16 cellular contexts compared by ENCODE assay signal in genomic region chr6:90343581-90343980, GRCh38. TPM values are rescaled to one million over a fixed set of nuclear protein-coding genes. Genes with fewer than 3 reads are reported as not detected.
DNase-seq lines count a peak whose midpoint lies in the region; ATAC-seq and TF ChIP-seq lines count a peak whose summit lies in the region.
"Had no signal": no experiment of that assay in that cellular context is flagged by ENCODE, and none has a peak within 500 bp of the region (broad histone marks: within the 10 kb centered on the region; RNA-seq: fewer than 3 reads in every experiment).

No MANE protein-coding gene starts in this region.

- H3K9me3 ChIP-seq in right cardiac atrium (ENCODE audit: control insufficient read depth, low read length) = no peaks in the 10 kb centered on the region
- H3K9me3 ChIP-seq: left lung had no signal

- CTCF ChIA-PET in BJ (lab: Yijun Ruan, JAX) = no interaction called here
- CTCF ChIA-PET in activated CD4-positive, alpha-beta memory T cell treated with anti-CD3 and anti-CD28 coated beads for 36 hours (lab: Charles Lee) = interaction anchor here (1.0 to 1.2 kb wide), 3 partner anchors 8 to 135 kb away, joined by 3 to 4 read pairs (median 3); no protein-coding TSS in a partner anchor

- POLR2A ChIA-PET in BJ (lab: Charles Lee) = no interaction called here
- POLR2A ChIA-PET in activated CD4-positive, alpha-beta memory T cell treated with anti-CD3 and anti-CD28 coated beads for 36 hours (lab: Charles Lee) = interaction anchor here (1.9 kb wide), 1 partner anchor 16 kb away, joined by 5 read pairs; no protein-coding TSS in a partner anchor

- in situ Hi-C loops in astrocyte of the cerebellum (cut with HindIII; ENCODE audit: low sequenced_read_pairs) = no loop called here

- 44% methylated on average over 5 of the region's 5 CpGs for WGBS in right cardiac atrium

- DNase-seq in BJ (ENCODE audit: low read depth) = no peak
- peak; percentile 4 for DNase-seq in HT-29 (ENCODE audit: low spot score)
- no peak for DNase-seq in astrocyte of the cerebellum (ENCODE audit: low read depth)
- DNase-seq in right cardiac atrium = peak in 2 of 3 donors; percentile 28 to 63
- DNase-seq in activated CD4-positive, alpha-beta memory T cell treated with anti-CD3 and anti-CD28 coated beads for 36 hours = no peak
- DNase-seq in activated T-cell treated with anti-CD3 and anti-CD28 coated beads, Interleukin-2, amount 50 U/mL, for 48 hours = no peak
- DNase-seq: activated naive CD4-positive, alpha-beta T cell treated with Interleukin-2 at 50 U/mL for 16 hours; hypothalamus; left lung; natural killer cell; NCI-H1092; WERI-Rb-1 had no signal

- H3K36me3 ChIP-seq in BJ (ENCODE audit: control insufficient read depth, insufficient read depth, low read length) = no peaks in the 10 kb centered on the region
- H3K36me3 ChIP-seq: left lung, WERI-Rb-1 had no signal

- H3K4me3 Mint-ChIP-seq in activated CD4-positive, alpha-beta memory T cell treated with anti-CD3 and anti-CD28 coated beads for 36 hours = no peak overlapping the region
- H3K4me3 Mint-ChIP-seq: CD14-positive monocyte; central memory CD8-positive, alpha-beta T cell; natural killer cell had no signal

- H3K9me3 Mint-ChIP-seq in activated CD4-positive, alpha-beta memory T cell treated with anti-CD3 and anti-CD28 coated beads for 36 hours = peaks cover 3% of the 10 kb centered on the region
- H3K9me3 Mint-ChIP-seq: central memory CD8-positive, alpha-beta T cell; natural killer cell had no signal

- H3K27me3 Mint-ChIP-seq in activated CD4-positive, alpha-beta memory T cell treated with anti-CD3 and anti-CD28 coated beads for 36 hours = no peaks in the 10 kb centered on the region

- TF ChIP-seq CTCF in BJ (IDR thresholded peaks at IDR 0.05; ENCODE audit: insufficient read depth, low read depth, low read length) = peak; percentile 17; the same call in 1 of the 2 replicates
- TF ChIP-seq CTCF in astrocyte of the cerebellum (IDR thresholded peaks at IDR 0.05; ENCODE audit: low read depth, low read length, missing control alignments) = peak; percentile 42

- H3K4me1 ChIP-seq in right cardiac atrium (ENCODE audit: control insufficient read depth, insufficient read depth, low read length) = no peaks in the 10 kb centered on the region
- H3K4me1 ChIP-seq: left lung had no signal

- no peak overlapping the region for H3K4me3 ChIP-seq in BJ (ENCODE audit: low read depth, low read length)
- H3K4me3 ChIP-seq in astrocyte of the cerebellum (ENCODE audit: low read depth, low read length) = no peak overlapping the region
- H3K4me3 ChIP-seq in right cardiac atrium (ENCODE audit: low read length) = no peak overlapping the region
- H3K4me3 ChIP-seq: left lung had no signal

- no peak overlapping the region for H3K27ac Mint-ChIP-seq in activated CD4-positive, alpha-beta memory T cell treated with anti-CD3 and anti-CD28 coated beads for 36 hours
- H3K27ac Mint-ChIP-seq: CD14-positive monocyte, natural killer cell had no signal

- intact Hi-C loops in right cardiac atrium (cut with DNase I) = no loop called here
- intact Hi-C loops in activated CD4-positive, alpha-beta memory T cell treated with anti-CD3 and anti-CD28 coated beads for 36 hours (cut with micrococcal nuclease) = no loop called here

- no peak overlapping the region for H3K27ac ChIP-seq in right cardiac atrium (ENCODE audit: low read length)
- H3K27ac ChIP-seq: left lung, WERI-Rb-1 had no signal

- H3K27me3 ChIP-seq in BJ (ENCODE audit: control insufficient read depth, insufficient read depth, low read length) (no peaks in the 10 kb centered on the region; the same call in 1 of the 2 replicates), right cardiac atrium (ENCODE audit: control insufficient read depth, insufficient read depth) (no peaks in the 10 kb centered on the region)
- H3K27me3 ChIP-seq: left lung had no signal

- no peak for ATAC-seq in right cardiac atrium
- no peak for ATAC-seq in HG02884 (IDR thresholded peaks at IDR 0.05; ENCODE audit: unreplicated experiment)
- no peak for ATAC-seq in GM18520 (IDR thresholded peaks at IDR 0.05; ENCODE audit: unreplicated experiment)
- ATAC-seq: left lung, natural killer cell had no signal

- no peaks in the 10 kb centered on the region for H3K36me3 Mint-ChIP-seq in activated CD4-positive, alpha-beta memory T cell treated with anti-CD3 and anti-CD28 coated beads for 36 hours
- H3K36me3 Mint-ChIP-seq: CD14-positive monocyte, natural killer cell had no signal

- H3K4me1 Mint-ChIP-seq in activated CD4-positive, alpha-beta memory T cell treated with anti-CD3 and anti-CD28 coated beads for 36 hours (ENCODE audit: low read depth) = peaks cover 17% of the 10 kb centered on the region
- H3K4me1 Mint-ChIP-seq: central memory CD8-positive, alpha-beta T cell had no signal

RNA-seq across cellular contexts. Expression of gene BACH2, which starts 46.9 kb away (rescaled TPM):
- polyA plus RNA-seq in BJ (2011; rRNA removed) (0.01 and 0.10 TPM in 2 replicates), right cardiac atrium (0.61 TPM)
- polyA minus RNA-seq in BJ (2011; rRNA and poly(A)+ RNA removed) = 0.05 TPM in 2 replicates
- total RNA-seq in HT-29 (2014; rRNA removed; shearing (Covaris generic)) = not detected in 2 replicates
- total RNA-seq in right cardiac atrium = 1 to 10 TPM; 1.1 to 2.8 (median 1.6) TPM
- total RNA-seq in activated CD4-positive, alpha-beta memory T cell treated with anti-CD3 and anti-CD28 coated beads for 36 hours = 10 to 100 TPM; 49.2 to 55.4 TPM

Comparison
In these comparisons a context has a peak if more than half of its experiments do, and no peak if none do; other contexts are left out.
1. DNase-seq: peak in HT-29 (single experiment) and right cardiac atrium (2 of 3); none in BJ (single experiment), astrocyte of the cerebellum (single experiment), activated CD4-positive, alpha-beta memory T cell treated with anti-CD3 and anti-CD28 coated beads for 36 hours (single experiment) and activated T-cell treated with anti-CD3 and anti-CD28 coated beads, Interleukin-2, amount 50 U/mL, for 48 hours (0 of 2).
2. RNA of gene BACH2, which starts 46.9 kb away (total RNA-seq): 49.2 to 55.4 TPM in activated CD4-positive, alpha-beta memory T cell treated with anti-CD3 and anti-CD28 coated beads for 36 hours; 1.1 to 2.8 TPM in right cardiac atrium and not detected in HT-29; every median in the first group is over 10 times any median in the second.